In the genomic region with DNA sequence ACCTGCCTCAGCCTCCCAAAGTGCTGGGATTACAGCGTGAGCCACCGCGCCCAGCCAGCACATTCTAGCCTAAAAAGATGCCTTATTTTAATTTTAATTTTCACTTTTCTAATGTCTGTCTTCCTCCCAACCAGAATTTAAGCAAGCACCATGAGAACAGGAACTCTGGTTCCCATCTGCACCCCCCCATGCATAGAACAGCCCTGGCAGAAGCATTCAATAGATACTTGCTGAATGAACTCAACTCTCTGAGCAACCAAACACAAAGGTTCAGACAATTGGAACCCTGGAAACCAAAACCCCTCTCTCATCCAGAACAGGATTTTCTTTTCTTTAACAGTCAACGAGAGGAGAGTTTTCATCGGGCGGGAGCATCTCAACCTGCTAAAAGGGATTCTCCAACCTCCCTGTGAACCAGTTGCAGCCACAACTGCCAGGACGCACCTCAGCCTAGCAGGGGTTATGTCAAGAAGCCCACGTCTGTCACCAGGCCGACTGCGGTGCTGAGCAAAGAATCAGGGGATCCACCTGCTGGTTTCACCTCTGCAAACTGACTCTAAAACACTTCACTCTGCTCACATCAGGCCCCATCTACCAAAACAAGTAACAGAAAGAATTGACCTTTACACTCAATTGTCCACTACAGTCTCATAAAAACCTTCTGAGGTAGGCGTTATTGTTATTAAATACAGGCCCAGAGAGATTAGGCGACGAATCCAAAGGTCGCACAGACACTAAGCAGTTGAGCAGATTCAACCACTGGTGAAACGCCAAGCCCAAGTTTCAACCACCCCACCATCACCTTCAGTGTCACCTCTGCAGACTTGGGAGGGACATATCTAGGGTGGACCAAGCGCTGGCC, we compare ENCODE assay signal across 8 cellular contexts. TPM values are rescaled to one million over a fixed set of nuclear protein-coding genes. Genes with fewer than 3 reads are reported as not detected.
DNase-seq lines count a peak whose midpoint lies in the region; ATAC-seq, FAIRE-seq and TF ChIP-seq lines count a peak whose summit lies in the region.

No MANE protein-coding gene starts in this region.

- no peak for TF ChIP-seq EP300 in GM12878 (IDR thresholded peaks at IDR 0.05; ENCODE audit: borderline replicate concordance in 1 of 2, control insufficient read depth in 1 of 2, low read depth in 2 of 2, low read length in 2 of 2)

- H3K4me2 ChIP-seq in GM12878 (ENCODE audit: control insufficient read depth, insufficient read depth), result peak overlapping the region; percentile 97

- peaks cover 6% of the 10 kb centered on the region for H4K20me1 ChIP-seq in GM12878 (ENCODE audit: control insufficient read depth, insufficient read depth)

- peaks cover 41% of the 10 kb centered on the region for H3K79me2 ChIP-seq in GM12878 (ENCODE audit: control insufficient read depth, insufficient read depth, low read length)

- TSS peak; percentile 61 for BruUV-seq in GM12878 (replicated peaks; lab: Mats Ljungman, UMichigan)

- no peak for DNase-seq in AG04449 (ENCODE audit: low read depth, low spot score)
- DNase-seq in GM12878 (ENCODE audit: low read depth, low spot score), result no peak
- peak in 1 of 3 donors; percentile 35 for DNase-seq in mucosa of descending colon
- no peak for DNase-seq in HTR-8/SVneo (ENCODE audit: insufficient read length, low spot score)
- DNase-seq in KG1 (lab: John Stamatoyannopoulos, UW), result no peak

- no peak for TF ChIP-seq CTCF in AG04449 (IDR thresholded peaks at IDR 0.05; ENCODE audit: insufficient read depth, low read length, missing control alignments)
- TF ChIP-seq CTCF in HEK293 (tag by site-specific recombination; IDR thresholded peaks at IDR 0.05), result no peak
- TF ChIP-seq CTCF in GM12878 (IDR thresholded peaks at IDR 0.05 in 2 of 3, conservative IDR thresholded peaks at IDR 0.05 in 1 of 3; ENCODE audit: control insufficient read depth in 2 of 3, extremely low read depth in 1 of 3, insufficient read depth in 1 of 3, low read depth in 3 of 3, low read length in 3 of 3), result 0 out of 6 replicates have a peak, but pooled peaks of 1 of the 3 experiments have one; percentile 18
- TF ChIP-seq CTCF in mucosa of descending colon (IDR thresholded peaks at IDR 0.05), result no peak

- in situ Hi-C loops in GM12878 (cut with MboI), result no loop called here

- RAD21 ChIA-PET in GM12878 (lab: Charles Lee; ENCODE audit: unreplicated experiment), result no interaction called here

- peak overlapping the region; percentile 5 for H3K9ac ChIP-seq in GM12878 (ENCODE audit: control insufficient read depth, insufficient read depth, low read length)

- H3K27me3 ChIP-seq in GM12878 (replicated peaks in 1 of 2; ENCODE audit: control insufficient read depth in 2 of 2, insufficient read depth in 2 of 2, low read length in 1 of 2), result no peaks in the 10 kb centered on the region

- peak overlapping the region; percentile 56 for H3K4me3 ChIP-seq in AG04449 (ENCODE audit: low read depth, low read length)
- H3K4me3 ChIP-seq in HEK293 (ENCODE audit: low read depth, low read length), result peak overlapping the region; percentile 65
- H3K4me3 ChIP-seq in GM12878, result peak overlapping the region; percentile 85
- peak overlapping the region; percentile 93 for H3K4me3 ChIP-seq in mucosa of descending colon

- ATAC-seq in GM12878 (peak; percentile 68), mucosa of descending colon (peak; percentile 44), GM18505 (IDR thresholded peaks at IDR 0.05; ENCODE audit: unreplicated experiment) (no peak), GM21423 (IDR thresholded peaks at IDR 0.05; ENCODE audit: unreplicated experiment) (no peak)

- no peak overlapping the region for H3K27ac ChIP-seq in HEK293 (ENCODE audit: extremely low read depth, low read depth, low read length)
- peak overlapping the region; percentile 7 for H3K27ac ChIP-seq in GM12878 (ENCODE audit: control insufficient read depth, insufficient read depth)

- WGBS in GM12878 (ENCODE audit: insufficient coverage, insufficient replicate concordance, low lambda C conversion rate, missing lambda C conversion rate), result 27% methylated on average over 16 of the region's 16 CpGs

- intact Hi-C loops in GM12878 (cut with micrococcal nuclease; ENCODE audit: unreplicated experiment) (no loop called here), mucosa of descending colon (cut with DNase I, micrococcal nuclease) (no loop called here)

- H3K4me1 ChIP-seq in HEK293 (ENCODE audit: control insufficient read depth, insufficient read depth, low read length) (peaks cover 4% of the 10 kb centered on the region; the same call in 1 of the 2 replicates), GM12878 (ENCODE audit: control insufficient read depth, insufficient read depth, low read length) (peaks cover 11% of the 10 kb centered on the region), mucosa of descending colon (ENCODE audit: low read depth) (peaks cover 34% of the 10 kb centered on the region)

- H3K9me3 ChIP-seq in HEK293 (ENCODE audit: control insufficient read depth, insufficient read depth, low read depth, low read length) (no peaks in the 10 kb centered on the region), GM12878 (replicated peaks; ENCODE audit: control insufficient read depth, insufficient read depth, low read length) (no peaks in the 10 kb centered on the region), mucosa of descending colon (no peaks in the 10 kb centered on the region)

- no peak overlapping the region for H2AFZ ChIP-seq in GM12878 (ENCODE audit: control insufficient read depth, low read depth, low read length)

- FAIRE-seq in GM12878 (lab: Jason Lieb, UNC) (peak; percentile 41), HTR-8/SVneo (lab: Jason Lieb, UNC) (no peak)

- H3K36me3 ChIP-seq in HEK293 (ENCODE audit: control insufficient read depth in 2 of 2, insufficient read depth in 1 of 2, low read length in 2 of 2), result peaks cover 24 to 48% of the 10 kb centered on the region in 2 experiments; a peak in 2 of 3 replicates
- H3K36me3 ChIP-seq in GM12878 (ENCODE audit: control insufficient read depth in 2 of 2, insufficient read depth in 2 of 2, low read length in 1 of 2), result peaks cover 7 to 19% of the 10 kb centered on the region in 2 experiments; a peak in 3 of 4 replicates
- H3K36me3 ChIP-seq in mucosa of descending colon (ENCODE audit: low read depth), result peaks cover 6% of the 10 kb centered on the region

- POLR2A ChIA-PET in AG04449 (lab: Yijun Ruan, JAX), result interaction anchor here (2.3 kb wide), 1 partner anchor 15 kb away, joined by 35 read pairs; no protein-coding TSS in a partner anchor
- POLR2A ChIA-PET in HEK293 (lab: Yijun Ruan, JAX), result interaction anchor here (0.9 to 2.2 kb wide), 2 partner anchors 14 to 55 kb away, joined by 3 to 26 read pairs; partner anchors contain the start of gene MFN2
- POLR2A ChIA-PET in GM12878 (lab: Charles Lee), result interaction anchor here (0.9 to 1.1 kb wide), 3 partner anchors 10 to 16 kb away, joined by 3 to 11 read pairs (median 5); partner anchors contain the start of gene PLOD1

- CTCF ChIA-PET in AG04449 (lab: Yijun Ruan, JAX), result no interaction called here
- CTCF ChIA-PET in HEK293 (lab: Yijun Ruan, JAX), result no interaction called here
- CTCF ChIA-PET in GM12878 (lab: Yijun Ruan, JAX), result interaction anchor here (0.9 kb wide), 1 partner anchor 42 kb away, joined by 4 read pairs; no protein-coding TSS in a partner anchor

- TF ChIP-seq POLR2A in GM12878 (IDR thresholded peaks at IDR 0.05; ENCODE audit: low read depth, low read length), result no peak
- TF ChIP-seq POLR2A in GM18505 (IDR thresholded peaks at IDR 0.05; ENCODE audit: borderline replicate concordance, extremely low read depth, insufficient read depth, insufficient read length), result no peak

- TF ChIP-seq RAD21 in GM12878 (IDR thresholded peaks at IDR 0.05; ENCODE audit: insufficient read depth, low read depth, low read length), result no peak

- SMC1A ChIA-PET in GM12878 (lab: Charles Lee; ENCODE audit: uncharacterized antibody, unreplicated experiment), result interaction anchor here (1.1 kb wide), 1 partner anchor 16 kb away, joined by 3 read pairs; no protein-coding TSS in a partner anchor

RNA-seq across cellular contexts. Expression of gene KIAA2013, which starts 1.7 kb away (rescaled TPM):
- 54.8 and 62.9 TPM in 2 replicates for total RNA-seq in GM12878 (2013; cell fraction: nucleolus; rRNA removed)
- total RNA-seq in GM12878 (2014; rRNA removed) (40.4 and 46.5 TPM in 2 replicates), GM12878 (2014; rRNA removed; fragmentation: Illumina TruSeq; extraction: Trizol) (12.8 and 15.3 TPM in 2 replicates), GM12878 (2021) (42.4 and 43.2 TPM in 2 replicates), mucosa of descending colon (100 to 1,000 TPM in 1 of 3 donors, 10 to 100 TPM in 2; 69.6 to 102 (median 88.6) TPM)
- polyA plus RNA-seq in GM12878 (2011; ENCODE audit: low read depth), result 20.6 TPM
- polyA plus RNA-seq in GM12878 (2011; rRNA removed) (22.3 and 36.7 TPM in 2 replicates), GM12878 (2014; fragmentation: Illumina TruSeq; extraction: Trizol) (4.3 and 13.1 TPM in 2 replicates), GM12878 (2014; fragmentation: Nextera tagmentation; extraction: Ambion mirVana) (1 to 10 TPM; 1.9 to 5.0 TPM), GM12878 (2014; rRNA removed) (44.9 and 46.5 TPM in 2 replicates), GM12878 (2016; fragmentation: Nextera tagmentation; extraction: Ambion mirVana) (1 to 10 TPM; 5.3 to 6.6 TPM)
- polyA plus RNA-seq in GM12878 (2011; cell fraction: cytosol; rRNA removed), result 70.4 and 99.3 TPM in 2 replicates
- 56.0 and 67.2 TPM in 2 replicates for polyA plus RNA-seq in GM12878 (2011; cell fraction: nucleus; rRNA removed)
- 35.1 and 41.3 TPM in 2 replicates for polyA plus RNA-seq in GM12878 (2012)
- polyA minus RNA-seq in GM12878 (2011; rRNA and poly(A)+ RNA removed), result 36.1 and 66.9 TPM in 2 replicates
- 22.1 and 22.5 TPM in 2 replicates for polyA minus RNA-seq in GM12878 (2011; cell fraction: cytosol; rRNA and poly(A)+ RNA removed)
- 12.1 and 21.5 TPM in 2 replicates for polyA minus RNA-seq in GM12878 (2011; cell fraction: nucleus; rRNA and poly(A)+ RNA removed)

RNA-seq across cellular contexts. Expression of gene PLOD1, which starts 10.0 kb away (rescaled TPM):
- 85.4 and 93.8 TPM in 2 replicates for total RNA-seq in GM12878 (2013; cell fraction: nucleolus; rRNA removed)
- 30.8 and 35.9 TPM in 2 replicates for total RNA-seq in GM12878 (2014; rRNA removed)
- 19.9 and 20.3 TPM in 2 replicates for total RNA-seq in GM12878 (2014; rRNA removed; fragmentation: Illumina TruSeq; extraction: Trizol)
- 41.2 and 42.6 TPM in 2 replicates for total RNA-seq in GM12878 (2021)
- polyA plus RNA-seq in GM12878 (2011; ENCODE audit: low read depth), result 20.1 TPM
- 15.5 and 33.5 TPM in 2 replicates for polyA plus RNA-seq in GM12878 (2011; rRNA removed)
- 45.6 and 46.0 TPM in 2 replicates for polyA plus RNA-seq in GM12878 (2011; cell fraction: cytosol; rRNA removed)
- 61.9 and 76.3 TPM in 2 replicates for polyA plus RNA-seq in GM12878 (2011; cell fraction: nucleus; rRNA removed)
- 48.1 and 49.8 TPM in 2 replicates for polyA plus RNA-seq in GM12878 (2012)
- polyA plus RNA-seq in GM12878 (2014; fragmentation: Illumina TruSeq; extraction: Trizol), result 13.8 and 23.9 TPM in 2 replicates
- polyA plus RNA-seq in GM12878 (2014; fragmentation: Nextera tagmentation; extraction: Ambion mirVana), result 10 to 100 TPM; 10.6 to 11.5 TPM
- polyA plus RNA-seq in GM12878 (2014; rRNA removed), result 25.7 and 33.2 TPM in 2 replicates
- polyA plus RNA-seq in GM12878 (2016; fragmentation: Nextera tagmentation; extraction: Ambion mirVana), result 10 to 100 TPM; 32.9 to 37.3 TPM
- polyA minus RNA-seq in GM12878 (2011; rRNA and poly(A)+ RNA removed), result 34.0 and 56.4 TPM in 2 replicates
- polyA minus RNA-seq in GM12878 (2011; cell fraction: cytosol; rRNA and poly(A)+ RNA removed), result 24.3 and 30.3 TPM in 2 replicates
- polyA minus RNA-seq in GM12878 (2011; cell fraction: nucleus; rRNA and poly(A)+ RNA removed), result 20.9 and 24.7 TPM in 2 replicates
- total RNA-seq in mucosa of descending colon, result 10 to 100 TPM; 33.7 to 68.6 (median 35.4) TPM

RNA-seq across cellular contexts. Expression of gene MFN2, which starts 55.7 kb away (rescaled TPM):
- total RNA-seq in GM12878 (2013; cell fraction: nucleolus; rRNA removed), result 36.8 and 39.8 TPM in 2 replicates
- 46.1 and 46.2 TPM in 2 replicates for total RNA-seq in GM12878 (2014; rRNA removed)
- 27.5 and 28.7 TPM in 2 replicates for total RNA-seq in GM12878 (2014; rRNA removed; fragmentation: Illumina TruSeq; extraction: Trizol)
- total RNA-seq in GM12878 (2021), result 59.6 and 59.8 TPM in 2 replicates
- 20.8 TPM for polyA plus RNA-seq in GM12878 (2011; ENCODE audit: low read depth)
- 29.8 and 50.0 TPM in 2 replicates for polyA plus RNA-seq in GM12878 (2011; rRNA removed)
- polyA plus RNA-seq in GM12878 (2011; cell fraction: cytosol; rRNA removed), result 42.8 and 42.9 TPM in 2 replicates
- polyA plus RNA-seq in GM12878 (2011; cell fraction: nucleus; rRNA removed), result 57.4 and 73.7 TPM in 2 replicates
- 28.5 and 35.1 TPM in 2 replicates for polyA plus RNA-seq in GM12878 (2012)
- 44.0 and 50.1 TPM in 2 replicates for polyA plus RNA-seq in GM12878 (2014; fragmentation: Illumina TruSeq; extraction: Trizol)
- 1 to 10 TPM; 5.3 to 6.4 TPM for polyA plus RNA-seq in GM12878 (2014; fragmentation: Nextera tagmentation; extraction: Ambion mirVana)
- polyA plus RNA-seq in GM12878 (2014; rRNA removed), result 41.7 and 43.1 TPM in 2 replicates
- polyA plus RNA-seq in GM12878 (2016; fragmentation: Nextera tagmentation; extraction: Ambion mirVana), result 10 to 100 TPM; 59.9 to 64.4 TPM
- polyA minus RNA-seq in GM12878 (2011; rRNA and poly(A)+ RNA removed), result 53.7 and 65.1 TPM in 2 replicates
- polyA minus RNA-seq in GM12878 (2011; cell fraction: cytosol; rRNA and poly(A)+ RNA removed), result 15.1 and 19.0 TPM in 2 replicates
- polyA minus RNA-seq in GM12878 (2011; cell fraction: nucleus; rRNA and poly(A)+ RNA removed), result 16.0 and 23.1 TPM in 2 replicates
- 100 to 1,000 TPM; 103 to 131 (median 110) TPM for total RNA-seq in mucosa of descending colon

Comparison
In these comparisons a context has a peak if more than half of its experiments do, and no peak if none do; other contexts are left out.
1. ATAC-seq: peak in GM12878 (single experiment) and mucosa of descending colon (single experiment); none in GM18505 (single experiment) and GM21423 (single experiment).
2. Peak in every context shown above with its lines, with median percentiles within 50 percentile points of each other: H3K4me3 ChIP-seq.